1 cellular context compared by ENCODE assay signal in the genomic region with DNA sequence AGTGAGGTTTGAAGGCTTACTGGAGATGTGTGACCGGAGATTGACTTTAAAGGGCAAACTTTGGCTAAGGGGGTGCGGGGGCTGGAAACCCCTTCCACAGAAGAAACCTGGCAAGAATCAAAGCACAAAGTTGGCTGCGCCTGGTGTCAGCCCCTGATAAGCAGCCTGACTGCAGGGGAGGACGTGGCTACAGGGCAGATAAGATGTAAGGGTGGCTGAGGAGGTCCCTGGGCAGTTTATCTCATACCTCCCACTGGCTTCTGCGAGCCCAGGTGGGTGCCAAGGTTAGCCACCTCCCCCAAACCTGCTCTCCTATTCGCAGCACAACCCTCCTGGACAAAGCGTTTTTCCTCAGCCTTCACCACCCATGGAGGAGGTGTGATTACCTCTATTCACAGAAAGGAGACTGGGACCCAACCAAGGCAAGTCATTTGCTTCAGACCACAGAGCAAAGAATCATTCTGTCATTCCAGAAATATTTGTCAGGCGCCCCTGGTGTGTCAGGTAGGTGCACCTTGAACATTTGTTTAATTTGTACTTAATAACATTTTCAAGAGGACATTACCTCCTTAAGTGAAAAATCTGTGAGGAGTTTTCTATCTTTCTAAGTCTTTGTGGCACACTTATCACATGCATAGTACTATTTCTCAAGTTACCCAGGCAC.
TF ChIP-seq lines count a peak whose summit lies in the region.

No MANE protein-coding gene starts in this region.

TF ChIP-seq in K562, 482 proteins besides CTCF, POLR2A, EP300 and RAD21 (continued from another document and continues in another):
- TF ChIP-seq, protein P1, sequence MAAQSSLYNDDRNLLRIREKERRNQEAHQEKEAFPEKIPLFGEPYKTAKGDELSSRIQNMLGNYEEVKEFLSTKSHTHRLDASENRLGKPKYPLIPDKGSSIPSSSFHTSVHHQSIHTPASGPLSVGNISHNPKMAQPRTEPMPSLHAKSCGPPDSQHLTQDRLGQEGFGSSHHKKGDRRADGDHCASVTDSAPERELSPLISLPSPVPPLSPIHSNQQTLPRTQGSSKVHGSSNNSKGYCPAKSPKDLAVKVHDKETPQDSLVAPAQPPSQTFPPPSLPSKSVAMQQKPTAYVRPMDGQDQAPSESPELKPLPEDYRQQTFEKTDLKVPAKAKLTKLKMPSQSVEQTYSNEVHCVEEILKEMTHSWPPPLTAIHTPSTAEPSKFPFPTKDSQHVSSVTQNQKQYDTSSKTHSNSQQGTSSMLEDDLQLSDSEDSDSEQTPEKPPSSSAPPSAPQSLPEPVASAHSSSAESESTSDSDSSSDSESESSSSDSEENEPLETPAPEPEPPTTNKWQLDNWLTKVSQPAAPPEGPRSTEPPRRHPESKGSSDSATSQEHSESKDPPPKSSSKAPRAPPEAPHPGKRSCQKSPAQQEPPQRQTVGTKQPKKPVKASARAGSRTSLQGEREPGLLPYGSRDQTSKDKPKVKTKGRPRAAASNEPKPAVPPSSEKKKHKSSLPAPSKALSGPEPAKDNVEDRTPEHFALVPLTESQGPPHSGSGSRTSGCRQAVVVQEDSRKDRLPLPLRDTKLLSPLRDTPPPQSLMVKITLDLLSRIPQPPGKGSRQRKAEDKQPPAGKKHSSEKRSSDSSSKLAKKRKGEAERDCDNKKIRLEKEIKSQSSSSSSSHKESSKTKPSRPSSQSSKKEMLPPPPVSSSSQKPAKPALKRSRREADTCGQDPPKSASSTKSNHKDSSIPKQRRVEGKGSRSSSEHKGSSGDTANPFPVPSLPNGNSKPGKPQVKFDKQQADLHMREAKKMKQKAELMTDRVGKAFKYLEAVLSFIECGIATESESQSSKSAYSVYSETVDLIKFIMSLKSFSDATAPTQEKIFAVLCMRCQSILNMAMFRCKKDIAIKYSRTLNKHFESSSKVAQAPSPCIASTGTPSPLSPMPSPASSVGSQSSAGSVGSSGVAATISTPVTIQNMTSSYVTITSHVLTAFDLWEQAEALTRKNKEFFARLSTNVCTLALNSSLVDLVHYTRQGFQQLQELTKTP (IDR thresholded peaks at IDR 0.05; ENCODE audit: low read depth in 1 of 2, partially characterized antibody in 2 of 2), result peak in 1 of 2 experiments; percentile 67
- TF ChIP-seq THRAP3 (IDR thresholded peaks at IDR 0.05; ENCODE audit: borderline replicate concordance) (no peak), SMC3 (conservative IDR thresholded peaks at IDR 0.05; ENCODE audit: insufficient read depth, low read depth, low read length) (no peak; the same call in 1 of the 2 replicates), SNRNP70 (optimal IDR thresholded peaks at IDR 0.05; ENCODE audit: low read depth, low read length) (no peak), HNRNPLL (IDR thresholded peaks at IDR 0.05; ENCODE audit: low read depth, low read length, poor library complexity, severe bottlenecking) (no peak), FOXJ3 (CRISPR knock-in tag; IDR thresholded peaks at IDR 0.05) (no peak), ETV1 (tag; conservative IDR thresholded peaks at IDR 0.05; ENCODE audit: low read depth) (0 out of 2 replicates have a peak, but pooled peaks have one; percentile 18), BCL6 (CRISPR knock-in tag; IDR thresholded peaks at IDR 0.05) (peak; percentile 74), NCOR1 (IDR thresholded peaks at IDR 0.05) (peak; percentile 99), ZNF408 (CRISPR knock-in tag; IDR thresholded peaks at IDR 0.05; ENCODE audit: low read depth) (no peak), SAFB (IDR thresholded peaks at IDR 0.05; ENCODE audit: borderline replicate concordance, low read depth, low read length) (no peak), TRIM28 (IDR thresholded peaks at IDR 0.05) (no peak; the same call in 1 of the 2 replicates), SPI1 (IDR thresholded peaks at IDR 0.05; ENCODE audit: borderline replicate concordance, low read depth, low read length) (no peak), FUS (optimal IDR thresholded peaks at IDR 0.05; ENCODE audit: low read depth, low read length) (no peak), CAMTA2 (CRISPR knock-in tag; conservative IDR thresholded peaks at IDR 0.05) (no peak), TAF15 (IDR thresholded peaks at IDR 0.05; ENCODE audit: low read depth, low read length) (no peak), HDAC1 (IDR thresholded peaks at IDR 0.05) (peak; percentile 18 to 99; a peak in 3 of 4 replicates), PTRF (tag; IDR thresholded peaks at IDR 0.05) (no peak), U2AF1 (optimal IDR thresholded peaks at IDR 0.05; ENCODE audit: low read depth, low read length) (no peak)
- TF ChIP-seq, protein P2, sequence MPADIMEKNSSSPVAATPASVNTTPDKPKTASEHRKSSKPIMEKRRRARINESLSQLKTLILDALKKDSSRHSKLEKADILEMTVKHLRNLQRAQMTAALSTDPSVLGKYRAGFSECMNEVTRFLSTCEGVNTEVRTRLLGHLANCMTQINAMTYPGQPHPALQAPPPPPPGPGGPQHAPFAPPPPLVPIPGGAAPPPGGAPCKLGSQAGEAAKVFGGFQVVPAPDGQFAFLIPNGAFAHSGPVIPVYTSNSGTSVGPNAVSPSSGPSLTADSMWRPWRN (IDR thresholded peaks at IDR 0.05; ENCODE audit: low read depth), result peak; percentile 95
- TF ChIP-seq, protein P3, sequence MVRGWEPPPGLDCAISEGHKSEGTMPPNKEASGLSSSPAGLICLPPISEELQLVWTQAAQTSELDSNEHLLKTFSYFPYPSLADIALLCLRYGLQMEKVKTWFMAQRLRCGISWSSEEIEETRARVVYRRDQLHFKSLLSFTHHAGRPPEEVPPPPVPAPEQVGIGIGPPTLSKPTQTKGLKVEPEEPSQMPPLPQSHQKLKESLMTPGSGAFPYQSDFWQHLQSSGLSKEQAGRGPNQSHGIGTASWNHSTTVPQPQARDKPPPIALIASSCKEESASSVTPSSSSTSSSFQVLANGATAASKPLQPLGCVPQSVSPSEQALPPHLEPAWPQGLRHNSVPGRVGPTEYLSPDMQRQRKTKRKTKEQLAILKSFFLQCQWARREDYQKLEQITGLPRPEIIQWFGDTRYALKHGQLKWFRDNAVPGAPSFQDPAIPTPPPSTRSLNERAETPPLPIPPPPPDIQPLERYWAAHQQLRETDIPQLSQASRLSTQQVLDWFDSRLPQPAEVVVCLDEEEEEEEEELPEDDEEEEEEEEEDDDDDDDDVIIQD (CRISPR knock-in tag; IDR thresholded peaks at IDR 0.05), result no peak
- TF ChIP-seq, protein P4, sequence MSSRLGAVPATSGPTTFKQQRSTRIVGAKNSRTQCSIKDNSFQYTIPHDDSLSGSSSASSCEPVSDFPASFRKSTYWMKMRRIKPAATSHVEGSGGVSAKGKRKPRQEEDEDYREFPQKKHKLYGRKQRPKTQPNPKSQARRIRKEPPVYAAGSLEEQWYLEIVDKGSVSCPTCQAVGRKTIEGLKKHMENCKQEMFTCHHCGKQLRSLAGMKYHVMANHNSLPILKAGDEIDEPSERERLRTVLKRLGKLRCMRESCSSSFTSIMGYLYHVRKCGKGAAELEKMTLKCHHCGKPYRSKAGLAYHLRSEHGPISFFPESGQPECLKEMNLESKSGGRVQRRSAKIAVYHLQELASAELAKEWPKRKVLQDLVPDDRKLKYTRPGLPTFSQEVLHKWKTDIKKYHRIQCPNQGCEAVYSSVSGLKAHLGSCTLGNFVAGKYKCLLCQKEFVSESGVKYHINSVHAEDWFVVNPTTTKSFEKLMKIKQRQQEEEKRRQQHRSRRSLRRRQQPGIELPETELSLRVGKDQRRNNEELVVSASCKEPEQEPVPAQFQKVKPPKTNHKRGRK (tag; IDR thresholded peaks at IDR 0.05), result no peak
- TF ChIP-seq, protein P5, sequence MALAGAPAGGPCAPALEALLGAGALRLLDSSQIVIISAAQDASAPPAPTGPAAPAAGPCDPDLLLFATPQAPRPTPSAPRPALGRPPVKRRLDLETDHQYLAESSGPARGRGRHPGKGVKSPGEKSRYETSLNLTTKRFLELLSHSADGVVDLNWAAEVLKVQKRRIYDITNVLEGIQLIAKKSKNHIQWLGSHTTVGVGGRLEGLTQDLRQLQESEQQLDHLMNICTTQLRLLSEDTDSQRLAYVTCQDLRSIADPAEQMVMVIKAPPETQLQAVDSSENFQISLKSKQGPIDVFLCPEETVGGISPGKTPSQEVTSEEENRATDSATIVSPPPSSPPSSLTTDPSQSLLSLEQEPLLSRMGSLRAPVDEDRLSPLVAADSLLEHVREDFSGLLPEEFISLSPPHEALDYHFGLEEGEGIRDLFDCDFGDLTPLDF (CRISPR knock-in tag; IDR thresholded peaks at IDR 0.05), result 0 out of 2 replicates have a peak, but pooled peaks have one; percentile 24
- TF ChIP-seq, protein P6, sequence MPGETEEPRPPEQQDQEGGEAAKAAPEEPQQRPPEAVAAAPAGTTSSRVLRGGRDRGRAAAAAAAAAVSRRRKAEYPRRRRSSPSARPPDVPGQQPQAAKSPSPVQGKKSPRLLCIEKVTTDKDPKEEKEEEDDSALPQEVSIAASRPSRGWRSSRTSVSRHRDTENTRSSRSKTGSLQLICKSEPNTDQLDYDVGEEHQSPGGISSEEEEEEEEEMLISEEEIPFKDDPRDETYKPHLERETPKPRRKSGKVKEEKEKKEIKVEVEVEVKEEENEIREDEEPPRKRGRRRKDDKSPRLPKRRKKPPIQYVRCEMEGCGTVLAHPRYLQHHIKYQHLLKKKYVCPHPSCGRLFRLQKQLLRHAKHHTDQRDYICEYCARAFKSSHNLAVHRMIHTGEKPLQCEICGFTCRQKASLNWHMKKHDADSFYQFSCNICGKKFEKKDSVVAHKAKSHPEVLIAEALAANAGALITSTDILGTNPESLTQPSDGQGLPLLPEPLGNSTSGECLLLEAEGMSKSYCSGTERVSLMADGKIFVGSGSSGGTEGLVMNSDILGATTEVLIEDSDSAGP (CRISPR knock-in tag; IDR thresholded peaks at IDR 0.05), result no peak
- TF ChIP-seq, protein P7, sequence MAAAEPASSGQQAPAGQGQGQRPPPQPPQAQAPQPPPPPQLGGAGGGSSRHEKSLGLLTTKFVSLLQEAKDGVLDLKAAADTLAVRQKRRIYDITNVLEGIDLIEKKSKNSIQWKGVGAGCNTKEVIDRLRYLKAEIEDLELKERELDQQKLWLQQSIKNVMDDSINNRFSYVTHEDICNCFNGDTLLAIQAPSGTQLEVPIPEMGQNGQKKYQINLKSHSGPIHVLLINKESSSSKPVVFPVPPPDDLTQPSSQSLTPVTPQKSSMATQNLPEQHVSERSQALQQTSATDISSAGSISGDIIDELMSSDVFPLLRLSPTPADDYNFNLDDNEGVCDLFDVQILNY (CRISPR knock-in tag; IDR thresholded peaks at IDR 0.05), result no peak
- TF ChIP-seq, protein P8, sequence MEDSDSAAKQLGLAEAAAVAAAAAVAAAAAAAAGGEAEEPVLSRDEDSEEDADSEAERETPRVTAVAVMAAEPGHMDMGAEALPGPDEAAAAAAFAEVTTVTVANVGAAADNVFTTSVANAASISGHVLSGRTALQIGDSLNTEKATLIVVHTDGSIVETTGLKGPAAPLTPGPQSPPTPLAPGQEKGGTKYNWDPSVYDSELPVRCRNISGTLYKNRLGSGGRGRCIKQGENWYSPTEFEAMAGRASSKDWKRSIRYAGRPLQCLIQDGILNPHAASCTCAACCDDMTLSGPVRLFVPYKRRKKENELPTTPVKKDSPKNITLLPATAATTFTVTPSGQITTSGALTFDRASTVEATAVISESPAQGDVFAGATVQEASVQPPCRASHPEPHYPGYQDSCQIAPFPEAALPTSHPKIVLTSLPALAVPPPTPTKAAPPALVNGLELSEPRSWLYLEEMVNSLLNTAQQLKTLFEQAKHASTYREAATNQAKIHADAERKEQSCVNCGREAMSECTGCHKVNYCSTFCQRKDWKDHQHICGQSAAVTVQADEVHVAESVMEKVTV (CRISPR knock-in tag; IDR thresholded peaks at IDR 0.05), result no peak
- TF ChIP-seq, protein P9, sequence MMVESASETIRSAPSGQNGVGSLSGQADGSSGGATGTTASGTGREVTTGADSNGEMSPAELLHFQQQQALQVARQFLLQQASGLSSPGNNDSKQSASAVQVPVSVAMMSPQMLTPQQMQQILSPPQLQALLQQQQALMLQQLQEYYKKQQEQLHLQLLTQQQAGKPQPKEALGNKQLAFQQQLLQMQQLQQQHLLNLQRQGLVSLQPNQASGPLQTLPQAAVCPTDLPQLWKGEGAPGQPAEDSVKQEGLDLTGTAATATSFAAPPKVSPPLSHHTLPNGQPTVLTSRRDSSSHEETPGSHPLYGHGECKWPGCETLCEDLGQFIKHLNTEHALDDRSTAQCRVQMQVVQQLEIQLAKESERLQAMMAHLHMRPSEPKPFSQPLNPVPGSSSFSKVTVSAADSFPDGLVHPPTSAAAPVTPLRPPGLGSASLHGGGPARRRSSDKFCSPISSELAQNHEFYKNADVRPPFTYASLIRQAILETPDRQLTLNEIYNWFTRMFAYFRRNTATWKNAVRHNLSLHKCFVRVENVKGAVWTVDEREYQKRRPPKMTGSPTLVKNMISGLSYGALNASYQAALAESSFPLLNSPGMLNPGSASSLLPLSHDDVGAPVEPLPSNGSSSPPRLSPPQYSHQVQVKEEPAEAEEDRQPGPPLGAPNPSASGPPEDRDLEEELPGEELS (CRISPR knock-in tag; IDR thresholded peaks at IDR 0.05; ENCODE audit: borderline replicate concordance), result no peak
- TF ChIP-seq, protein P10, sequence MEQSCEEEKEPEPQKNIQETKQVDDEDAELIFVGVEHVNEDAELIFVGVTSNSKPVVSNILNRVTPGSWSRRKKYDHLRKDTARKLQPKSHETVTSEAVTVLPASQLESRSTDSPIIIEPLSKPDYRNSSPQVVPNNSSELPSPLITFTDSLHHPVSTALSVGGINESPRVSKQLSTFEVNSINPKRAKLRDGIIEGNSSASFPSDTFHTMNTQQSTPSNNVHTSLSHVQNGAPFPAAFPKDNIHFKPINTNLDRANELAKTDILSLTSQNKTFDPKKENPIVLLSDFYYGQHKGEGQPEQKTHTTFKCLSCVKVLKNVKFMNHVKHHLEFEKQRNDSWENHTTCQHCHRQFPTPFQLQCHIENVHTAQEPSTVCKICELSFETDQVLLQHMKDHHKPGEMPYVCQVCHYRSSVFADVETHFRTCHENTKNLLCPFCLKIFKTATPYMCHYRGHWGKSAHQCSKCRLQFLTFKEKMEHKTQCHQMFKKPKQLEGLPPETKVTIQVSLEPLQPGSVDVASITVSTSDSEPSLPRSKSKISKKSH (CRISPR knock-in tag; IDR thresholded peaks at IDR 0.05), result no peak
- TF ChIP-seq, protein P11, sequence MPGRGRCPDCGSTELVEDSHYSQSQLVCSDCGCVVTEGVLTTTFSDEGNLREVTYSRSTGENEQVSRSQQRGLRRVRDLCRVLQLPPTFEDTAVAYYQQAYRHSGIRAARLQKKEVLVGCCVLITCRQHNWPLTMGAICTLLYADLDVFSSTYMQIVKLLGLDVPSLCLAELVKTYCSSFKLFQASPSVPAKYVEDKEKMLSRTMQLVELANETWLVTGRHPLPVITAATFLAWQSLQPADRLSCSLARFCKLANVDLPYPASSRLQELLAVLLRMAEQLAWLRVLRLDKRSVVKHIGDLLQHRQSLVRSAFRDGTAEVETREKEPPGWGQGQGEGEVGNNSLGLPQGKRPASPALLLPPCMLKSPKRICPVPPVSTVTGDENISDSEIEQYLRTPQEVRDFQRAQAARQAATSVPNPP (IDR thresholded peaks at IDR 0.05; ENCODE audit: borderline replicate concordance, insufficient read depth, insufficient read length), result no peak
- TF ChIP-seq, protein P12, sequence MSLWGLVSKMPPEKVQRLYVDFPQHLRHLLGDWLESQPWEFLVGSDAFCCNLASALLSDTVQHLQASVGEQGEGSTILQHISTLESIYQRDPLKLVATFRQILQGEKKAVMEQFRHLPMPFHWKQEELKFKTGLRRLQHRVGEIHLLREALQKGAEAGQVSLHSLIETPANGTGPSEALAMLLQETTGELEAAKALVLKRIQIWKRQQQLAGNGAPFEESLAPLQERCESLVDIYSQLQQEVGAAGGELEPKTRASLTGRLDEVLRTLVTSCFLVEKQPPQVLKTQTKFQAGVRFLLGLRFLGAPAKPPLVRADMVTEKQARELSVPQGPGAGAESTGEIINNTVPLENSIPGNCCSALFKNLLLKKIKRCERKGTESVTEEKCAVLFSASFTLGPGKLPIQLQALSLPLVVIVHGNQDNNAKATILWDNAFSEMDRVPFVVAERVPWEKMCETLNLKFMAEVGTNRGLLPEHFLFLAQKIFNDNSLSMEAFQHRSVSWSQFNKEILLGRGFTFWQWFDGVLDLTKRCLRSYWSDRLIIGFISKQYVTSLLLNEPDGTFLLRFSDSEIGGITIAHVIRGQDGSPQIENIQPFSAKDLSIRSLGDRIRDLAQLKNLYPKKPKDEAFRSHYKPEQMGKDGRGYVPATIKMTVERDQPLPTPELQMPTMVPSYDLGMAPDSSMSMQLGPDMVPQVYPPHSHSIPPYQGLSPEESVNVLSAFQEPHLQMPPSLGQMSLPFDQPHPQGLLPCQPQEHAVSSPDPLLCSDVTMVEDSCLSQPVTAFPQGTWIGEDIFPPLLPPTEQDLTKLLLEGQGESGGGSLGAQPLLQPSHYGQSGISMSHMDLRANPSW (CRISPR knock-in tag; IDR thresholded peaks at IDR 0.05), result no peak
